ENCODE assay signal across 13 cellular contexts in genomic region chr5:41205475-41205874, GRCh38. TPM values are rescaled to one million over a fixed set of nuclear protein-coding genes. Genes with fewer than 3 reads are reported as not detected.
"Had no signal": no experiment of that assay in that cellular context is flagged by ENCODE, and none has a peak within 500 bp of the region (broad histone marks: within the 10 kb centered on the region; RNA-seq: fewer than 3 reads in every experiment).

No MANE protein-coding gene starts in this region.

RNA-seq across cellular contexts. Expression of gene C6, which starts 7.9 kb away (rescaled TPM):
- total RNA-seq: activated B cell treated with CpG ODN at 0.5 μM for 24 hours; activated CD4-positive, alpha-beta memory T cell treated with anti-CD3 and anti-CD28 coated beads for 36 hours; activated CD4-positive, alpha-beta memory T cell treated with anti-CD3 and anti-CD28 coated beads, Interleukin-2, amount 10 ng/mL, durations not matched to agents 7 days and 5 days; activated CD4-positive, alpha-beta T cell treated with anti-CD3 and anti-CD28 coated beads for 36 hours; activated CD4-positive, alpha-beta T cell treated with anti-CD3 and anti-CD28 coated beads, Interleukin-2, amount 10 ng/mL, durations not matched to agents 24 days and 14 days; activated CD4-positive, alpha-beta T cell treated with anti-CD3 and anti-CD28 coated beads, Interleukin-2, amount 10 ng/mL, durations not matched to agents 7 days and 5 days; activated CD8-positive, alpha-beta memory T cell treated with anti-CD3 and anti-CD28 coated beads for 36 hours; activated CD8-positive, alpha-beta memory T cell treated with anti-CD3 and anti-CD28 coated beads, Interleukin-2, amount 10 ng/mL, durations not matched to agents 7 days and 5 days; activated CD8-positive, alpha-beta T cell treated with anti-CD3 and anti-CD28 coated beads for 36 hours; activated CD8-positive, alpha-beta T cell treated with anti-CD3 and anti-CD28 coated beads, Interleukin-2, amount 10 ng/mL, durations not matched to agents 7 days and 5 days; T-helper 1 cell treated with Interleukin-12 subunit alpha and Interleukin-12 subunit beta and Interleukin-4 antibody, amounts not matched to agents 30 ng/mL and 1 ng/mL, for 36 hours; T-helper 17 cell; T-helper 2 cell treated with Interferon-gamma antibody and Interleukin-4, amounts not matched to agents 100 ng/mL and 5 ng/mL, for 36 hours had no signal
